Comparison of ENCODE assay signal across 13 cellular contexts in the genomic region with DNA sequence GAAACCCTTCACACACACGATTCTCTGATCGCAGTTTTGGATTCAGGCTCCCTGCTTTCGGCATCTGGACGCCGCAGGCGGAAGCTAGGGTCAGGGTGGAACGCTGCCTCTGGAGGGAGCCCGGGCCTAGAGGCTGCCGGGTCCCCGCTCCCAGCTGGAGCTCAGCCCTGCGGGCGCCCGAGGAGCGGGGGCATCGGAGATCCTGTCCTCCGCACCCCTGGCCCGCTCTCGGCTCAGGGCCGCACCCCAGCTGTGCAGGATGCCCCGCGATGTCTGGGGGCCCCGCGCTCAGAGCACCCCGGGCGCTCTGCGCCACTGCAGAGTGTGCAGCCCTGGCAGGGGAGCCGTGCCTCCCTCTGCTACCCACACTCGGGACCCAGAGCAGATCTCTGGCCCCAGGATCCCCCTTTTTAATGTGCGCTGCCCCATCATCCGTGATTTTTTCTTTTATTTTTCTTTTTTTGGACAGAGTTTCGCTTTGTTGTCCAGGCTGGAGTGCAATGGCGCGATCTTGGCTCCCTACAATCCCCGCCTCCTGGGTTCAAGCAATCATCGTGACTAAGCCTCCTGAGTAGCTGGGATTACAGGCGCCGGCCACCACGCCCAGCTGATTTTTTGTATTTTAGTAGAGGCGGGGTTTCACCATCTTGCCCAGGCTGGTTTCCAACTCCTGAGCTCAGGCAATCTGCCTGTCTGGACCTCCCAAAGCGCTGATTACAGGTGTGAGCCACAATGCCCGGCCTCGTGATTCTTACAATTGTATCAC. TPM values are rescaled to one million over a fixed set of nuclear protein-coding genes. Genes with fewer than 3 reads are reported as not detected.
DNase-seq lines count a peak whose midpoint lies in the region; ATAC-seq and TF ChIP-seq lines count a peak whose summit lies in the region.
"Had no signal": no experiment of that assay in that cellular context is flagged by ENCODE, and none has a peak within 500 bp of the region (broad histone marks: within the 10 kb centered on the region; RNA-seq: fewer than 3 reads in every experiment).

No MANE protein-coding gene starts in this region.

- ATAC-seq in left lung (peak; percentile 80), PC-3 (no peak)
- no peak for ATAC-seq in stimulated activated naive B cell treated with anti-CD40 and anti-IgM and Interleukin-4, amounts not matched to agents 10 μg/mL and 1 μg/mL and 100 μg/mL, for 72 hours (replicated peaks)
- ATAC-seq: left lobe of liver had no signal

- H3K79me2 ChIP-seq in ACC112 (ENCODE audit: control insufficient read depth, insufficient read depth, low read length, unreplicated experiment), result no peaks in the 10 kb centered on the region
- H3K79me2 ChIP-seq in PC-3 (ENCODE audit: low read length), result no peaks in the 10 kb centered on the region

- H3K9me3 Mint-ChIP-seq in MCF 10A (ENCODE audit: unreplicated experiment), result no peaks in the 10 kb centered on the region
- H3K9me3 Mint-ChIP-seq in stimulated activated naive B cell treated with anti-CD40 and anti-IgM and Interleukin-4, amounts not matched to agents 10 μg/mL and 1 μg/mL and 100 μg/mL, for 72 hours, result no peaks in the 10 kb centered on the region

- H3K4me1 ChIP-seq in ACC112 (ENCODE audit: control insufficient read depth, insufficient read depth, low read length, unreplicated experiment) (no peaks in the 10 kb centered on the region), left lung (no peaks in the 10 kb centered on the region), PC-3 (ENCODE audit: insufficient read depth, low read length) (no peaks in the 10 kb centered on the region)

- no peaks in the 10 kb centered on the region for H3K36me3 ChIP-seq in ACC112 (ENCODE audit: insufficient read depth, low read length)
- H3K36me3 ChIP-seq in left lung, result no peaks in the 10 kb centered on the region
- H3K36me3 ChIP-seq in PC-3 (ENCODE audit: low read depth, low read length), result no peaks in the 10 kb centered on the region
- H3K36me3 ChIP-seq: cardiac muscle cell had no signal

- TF ChIP-seq CTCF in MCF 10A (IDR thresholded peaks at IDR 0.05; ENCODE audit: unreplicated experiment), result no peak
- TF ChIP-seq CTCF in left lung (IDR thresholded peaks at IDR 0.05), result no peak
- TF ChIP-seq CTCF in PC-3 (conservative IDR thresholded peaks at IDR 0.05; ENCODE audit: low read depth, low read length), result no peak

- H3K4me3 Mint-ChIP-seq in MCF 10A (ENCODE audit: unreplicated experiment), result peak overlapping the region; percentile 65
- no peak overlapping the region for H3K4me3 Mint-ChIP-seq in stimulated activated naive B cell treated with anti-CD40 and anti-IgM and Interleukin-4, amounts not matched to agents 10 μg/mL and 1 μg/mL and 100 μg/mL, for 72 hours

- H3K27ac Mint-ChIP-seq in MCF 10A (ENCODE audit: low read depth, unreplicated experiment), result no peak overlapping the region
- H3K27ac Mint-ChIP-seq in stimulated activated naive B cell treated with anti-CD40 and anti-IgM and Interleukin-4, amounts not matched to agents 10 μg/mL and 1 μg/mL and 100 μg/mL, for 72 hours, result no peak overlapping the region

- CTCF ChIA-PET in MCF 10A (lab: Yijun Ruan, JAX), result interaction anchor here (1.1 kb wide), 1 partner anchor 81 kb away, joined by 3 read pairs; no protein-coding TSS in a partner anchor
- CTCF ChIA-PET in PC-3 (lab: Charles Lee), result interaction anchor here (0.6 kb wide), 1 partner anchor 79 kb away, joined by 3 read pairs; no protein-coding TSS in a partner anchor

- H3K4me1 Mint-ChIP-seq in MCF 10A (ENCODE audit: insufficient read depth, unreplicated experiment), result peaks cover 5% of the 10 kb centered on the region
- no peaks in the 10 kb centered on the region for H3K4me1 Mint-ChIP-seq in stimulated activated naive B cell treated with anti-CD40 and anti-IgM and Interleukin-4, amounts not matched to agents 10 μg/mL and 1 μg/mL and 100 μg/mL, for 72 hours

- H3K27me3 ChIP-seq in ACC112 (ENCODE audit: insufficient read depth, low read length) (peaks cover 69% of the 10 kb centered on the region), left lung (peaks cover 10 to 88% of the 10 kb centered on the region in 2 donors), PC-3 (ENCODE audit: low read length) (peaks cover 33% of the 10 kb centered on the region)

- H4K20me1 ChIP-seq in PC-3 (ENCODE audit: low read length), result no peaks in the 10 kb centered on the region

- H3K9me3 ChIP-seq in left lung (no peaks in the 10 kb centered on the region), PC-3 (ENCODE audit: low read length) (no peaks in the 10 kb centered on the region)

- H3K27ac ChIP-seq in ACC112 (ENCODE audit: low read depth, low read length) (no peak overlapping the region), left lung (no peak overlapping the region), PC-3 (ENCODE audit: low read length) (no peak overlapping the region)
- H3K27ac ChIP-seq: cardiac muscle cell had no signal

- peaks cover 76% of the 10 kb centered on the region for H3K27me3 Mint-ChIP-seq in MCF 10A (ENCODE audit: insufficient read depth, unreplicated experiment)
- peaks cover 48 to 50% of the 10 kb centered on the region in 2 donors for H3K27me3 Mint-ChIP-seq in stimulated activated naive B cell treated with anti-CD40 and anti-IgM and Interleukin-4, amounts not matched to agents 10 μg/mL and 1 μg/mL and 100 μg/mL, for 72 hours

- H2AFZ ChIP-seq in ACC112 (ENCODE audit: low read length, unreplicated experiment) (peak overlapping the region; percentile 61), PC-3 (ENCODE audit: low read length) (no peak overlapping the region)

- no peak overlapping the region for H3K9ac ChIP-seq in PC-3 (ENCODE audit: low read length)

- no peaks in the 10 kb centered on the region for H3F3A ChIP-seq in PC-3 (ENCODE audit: low read length, unreplicated experiment)

- H3K4me3 ChIP-seq in ACC112 (ENCODE audit: low read depth, low read length) (peak overlapping the region; percentile 75), left lung (peak overlapping the region in 1 of 2 donors; percentile 5), PC-3 (ENCODE audit: low read length) (no peak overlapping the region)

- BruUV-seq in MCF 10A (replicated peaks; lab: Mats Ljungman, UMichigan), result no TSS peak
- no TSS peak for BruUV-seq in PC-3 (replicated peaks; lab: Mats Ljungman, UMichigan)

- no peak overlapping the region for H3K4me2 ChIP-seq in PC-3 (ENCODE audit: low read length)

- POLR2A ChIA-PET in MCF 10A (lab: Yijun Ruan, JAX), result interaction anchor here (1.0 kb wide), 1 partner anchor 79 kb away, joined by 3 read pairs; no protein-coding TSS in a partner anchor
- POLR2A ChIA-PET in PC-3 (lab: Charles Lee; ENCODE audit: unreplicated experiment), result no interaction called here

- H3K9me2 ChIP-seq in PC-3 (replicated peaks; ENCODE audit: low read length), result no peaks in the 10 kb centered on the region

- DNase-seq in HS-27A (ENCODE audit: low read depth), result peak; percentile 46
- peak; percentile 63 for DNase-seq in MCF 10A (ENCODE audit: unreplicated experiment)
- DNase-seq in left lung, result peak in 1 of 2 donors; percentile 70
- DNase-seq in SHP77 (lab: John Stamatoyannopoulos, UW), result no peak
- no peak for DNase-seq in stimulated activated naive B cell treated with anti-CD40 and anti-IgM and Interleukin-4, amounts not matched to agents 10 μg/mL and 1 μg/mL and 100 μg/mL, for 72 hours
- no peak for DNase-seq in globus pallidus (ENCODE audit: low spot score)
- no peak for DNase-seq in PC-3
- DNase-seq: activated CD4-positive, alpha-beta T cell treated with anti-CD3 and anti-CD28 coated beads, Interleukin-2, amount 50 U/mL, for 48 hours; stimulated activated CD4-positive, alpha-beta T cell treated with anti-CD3 and anti-CD28 coated beads, Interleukin-12 subunit alpha, Interleukin-12 subunit beta, amount 100 ng/mL, for 4 hours had no signal

- no peaks in the 10 kb centered on the region for H3K36me3 Mint-ChIP-seq in MCF 10A (ENCODE audit: insufficient read depth, unreplicated experiment)
- H3K36me3 Mint-ChIP-seq in stimulated activated naive B cell treated with anti-CD40 and anti-IgM and Interleukin-4, amounts not matched to agents 10 μg/mL and 1 μg/mL and 100 μg/mL, for 72 hours, result no peaks in the 10 kb centered on the region

- intact Hi-C loops in MCF 10A (cut with micrococcal nuclease), result loop anchor here (10.0 kb wide), 1 partner anchor 68 kb away; a partner anchor contains a TSS
- intact Hi-C loops in left lung (cut with DNase I), result no loop called here
- intact Hi-C loops in PC-3 (cut with micrococcal nuclease), result no loop called here

RNA-seq across cellular contexts. Expression of a gene that starts 54.8 kb away (rescaled TPM):
- total RNA-seq in MCF 10A (2022) (not detected in 2 replicates), left lung (not detected), PC-3 (2014; rRNA removed) (not detected in 2 replicates)
- total RNA-seq: cardiac muscle cell, left lobe of liver, ureter had no signal

Comparison
In these comparisons a context has a peak if more than half of its experiments do, and no peak if none do; other contexts are left out.
1. DNase-seq: peak in HS-27A (single experiment) and MCF 10A (single experiment); none in SHP77 (0 of 2), stimulated activated naive B cell treated with anti-CD40 and anti-IgM and Interleukin-4, amounts not matched to agents 10 μg/mL and 1 μg/mL and 100 μg/mL, for 72 hours (single experiment), globus pallidus (single experiment) and PC-3 (single experiment).